ENCODE assay signal across 28 cellular contexts in genomic region chr7:136266457-136266856, GRCh38.
"Had no signal": no experiment of that assay in that cellular context is flagged by ENCODE, and none has a peak within 500 bp of the region (broad histone marks: within the 10 kb centered on the region; RNA-seq: fewer than 3 reads in every experiment).

No MANE protein-coding gene starts in this region.

- H3K4me1 ChIP-seq: adrenal gland, body of pancreas, breast epithelium had no signal

- ATAC-seq: activated CD8-positive, alpha-beta T cell treated with anti-CD3 and anti-CD28 coated beads for 36 hours; body of pancreas had no signal

- H3K9me3 ChIP-seq: adrenal gland had no signal

- H3K27me3 ChIP-seq: adrenal gland, body of pancreas, brain microvascular endothelial cell, breast epithelium had no signal

- H3K27ac ChIP-seq: adrenal gland, body of pancreas, brain microvascular endothelial cell, breast epithelium, VCaP had no signal

- H3K36me3 ChIP-seq: adrenal gland, brain microvascular endothelial cell, breast epithelium had no signal

- DNase-seq: activated B cell treated with CpG ODN at 0.5 μM for 24 hours; activated CD4-positive, alpha-beta memory T cell treated with anti-CD3 and anti-CD28 coated beads for 36 hours; activated CD4-positive, alpha-beta T cell treated with anti-CD3 and anti-CD28 coated beads for 4 hours; activated CD4-positive, alpha-beta T cell treated with anti-CD3 and anti-CD28 coated beads, Interleukin-2, amount 10 ng/mL, durations not matched to agents 24 days and 14 days; activated CD4-positive, alpha-beta T cell treated with anti-CD3 and anti-CD28 coated beads, Interleukin-2, amount 50 U/mL, for 1 hour; activated CD4-positive, alpha-beta T cell treated with anti-CD3 and anti-CD28 coated beads, Interleukin-2, amount 50 U/mL, for 4 hours; activated CD4-positive, CD25-positive, alpha-beta regulatory T cell treated with anti-CD3 and anti-CD28 coated beads, Interleukin-2, amount 50 U/mL, for 72 hours; activated CD8-positive, alpha-beta memory T cell treated with anti-CD3 and anti-CD28 coated beads, Interleukin-2, amount 50 U/mL, for 4 hours; activated CD8-positive, alpha-beta T cell treated with anti-CD3 and anti-CD28 coated beads for 36 hours; activated effector memory CD4-positive, alpha-beta T cell treated with Interleukin-2 at 50 U/mL for 16 hours; activated gamma-delta T cell; activated naive CD4-positive, alpha-beta T cell treated with anti-CD3 and anti-CD28 coated beads, Interleukin-2, amount 10 ng/mL, durations not matched to agents 7 days and 5 days; activated naive CD4-positive, alpha-beta T cell treated with Interleukin-2 at 50 U/mL for 16 hours; activated T-cell treated with anti-CD3 and anti-CD28 coated beads for 4 hours; activated T-cell treated with anti-CD3 and anti-CD28 coated beads, Interleukin-2, amount 50 U/mL, for 1 hour; activated T-cell treated with anti-CD3 and anti-CD28 coated beads, Interleukin-2, amount 50 U/mL, for 48 hours; adrenal gland; amniotic stem cell; aorta; body of pancreas; brain microvascular endothelial cell; central memory CD4-positive, alpha-beta T cell; SW 1271; T-helper 1 cell; T-helper 2 cell; T-helper 9 cell had no signal

- H3K4me3 ChIP-seq: adrenal gland, body of pancreas, breast epithelium had no signal
